Comparison of ENCODE assay signal across 19 cellular contexts in genomic region chr4:25760518-25761157, GRCh38.
DNase-seq lines count a peak whose midpoint lies in the region; ATAC-seq and TF ChIP-seq lines count a peak whose summit lies in the region.
"Had no signal": no experiment of that assay in that cellular context is flagged by ENCODE, and none has a peak within 500 bp of the region (broad histone marks: within the 10 kb centered on the region; RNA-seq: fewer than 3 reads in every experiment).

No MANE protein-coding gene starts in this region.

- no peak overlapping the region for H3K4me2 ChIP-seq in GM23248 (ENCODE audit: unreplicated experiment)
- H3K4me2 ChIP-seq: KMS-11 had no signal

- intact Hi-C loops in naive thymus-derived CD4-positive, alpha-beta T cell (cut with micrococcal nuclease) = loop anchor here in 1 of 2 donors (10.0 kb wide), 1 partner anchor 154 kb away; the partner anchor contains the start of gene SMIM20
- intact Hi-C loops in posterior vena cava (cut with DNase I) = loop anchor here in 1 of 2 donors (5.0 to 10.0 kb wide), 2 partner anchors 316 to 1898 kb away; no protein-coding TSS in a partner anchor

- peaks cover 0 to 2% (median 0%) of the 10 kb centered on the region in 7 donors for H3K4me1 Mint-ChIP-seq in naive thymus-derived CD4-positive, alpha-beta T cell
- H3K4me1 Mint-ChIP-seq in stimulated activated naive B cell treated with anti-CD40 and anti-IgM and Interleukin-4, amounts not matched to agents 10 μg/mL and 1 μg/mL and 100 μg/mL, for 72 hours = no peaks in the 10 kb centered on the region

- ATAC-seq in naive thymus-derived CD4-positive, alpha-beta T cell = peak; percentile 70
- ATAC-seq in gastroesophageal sphincter (no peak), HG02759 (IDR thresholded peaks at IDR 0.05; ENCODE audit: unreplicated experiment) (no peak)
- ATAC-seq in stimulated activated naive B cell treated with anti-CD40 and anti-IgM and Interleukin-4, amounts not matched to agents 10 μg/mL and 1 μg/mL and 100 μg/mL, for 72 hours (replicated peaks) = no peak
- ATAC-seq: HCT116, heart right ventricle had no signal

- H3K4me1 ChIP-seq in GM23248 (ENCODE audit: insufficient read depth) (no peaks in the 10 kb centered on the region), gastroesophageal sphincter (no peaks in the 10 kb centered on the region)
- no peaks in the 10 kb centered on the region for H3K4me1 ChIP-seq in naive thymus-derived CD4-positive, alpha-beta T cell (ENCODE audit: control insufficient read depth in 2 of 2, insufficient read depth in 2 of 2, low read length in 2 of 2)
- H3K4me1 ChIP-seq: breast epithelium, heart right ventricle, testis had no signal

- peaks cover 0 to 5% (median 0%) of the 10 kb centered on the region in 11 donors for H3K9me3 Mint-ChIP-seq in naive thymus-derived CD4-positive, alpha-beta T cell
- H3K9me3 Mint-ChIP-seq in stimulated activated naive B cell treated with anti-CD40 and anti-IgM and Interleukin-4, amounts not matched to agents 10 μg/mL and 1 μg/mL and 100 μg/mL, for 72 hours = peaks cover 0 to 3% of the 10 kb centered on the region in 2 donors

- H3K36me3 Mint-ChIP-seq in naive thymus-derived CD4-positive, alpha-beta T cell = peaks cover 22 to 75% (median 67%) of the 10 kb centered on the region in 5 donors
- H3K36me3 Mint-ChIP-seq in stimulated activated naive B cell treated with anti-CD40 and anti-IgM and Interleukin-4, amounts not matched to agents 10 μg/mL and 1 μg/mL and 100 μg/mL, for 72 hours = peaks cover 34 to 63% of the 10 kb centered on the region in 2 donors

- no peaks in the 10 kb centered on the region for H3K9me2 ChIP-seq in GM23248 (ENCODE audit: insufficient read depth)

- TF ChIP-seq POLR2A in gastroesophageal sphincter (IDR thresholded peaks at IDR 0.05) = no peak

- H3K36me3 ChIP-seq in GM23248 (ENCODE audit: low read depth) (peaks cover 10% of the 10 kb centered on the region; the same call in 1 of the 2 replicates), gastroesophageal sphincter (no peaks in the 10 kb centered on the region)
- peaks cover 0 to 44% (median 20%) of the 10 kb centered on the region in 3 experiments for H3K36me3 ChIP-seq in naive thymus-derived CD4-positive, alpha-beta T cell (ENCODE audit: control insufficient read depth in 2 of 3, insufficient read depth in 3 of 3, low read length in 3 of 3)
- H3K36me3 ChIP-seq: breast epithelium had no signal

- no peak overlapping the region for H3K4me3 Mint-ChIP-seq in naive thymus-derived CD4-positive, alpha-beta T cell
- no peak overlapping the region for H3K4me3 Mint-ChIP-seq in stimulated activated naive B cell treated with anti-CD40 and anti-IgM and Interleukin-4, amounts not matched to agents 10 μg/mL and 1 μg/mL and 100 μg/mL, for 72 hours
- H3K4me3 Mint-ChIP-seq: activated naive CD8-positive, alpha-beta T cell; activated T-helper 1 cell treated with anti-CD3 and anti-CD28 coated beads, Interleukin-12 subunit alpha, Interleukin-12 subunit beta, Interleukin-2, Interleukin-4 antibody, amounts not matched to agents 30 ng/mL and 10 ng/mL and 1 ng/mL, durations not matched to agents 14 hours and 24 hours and 36 hours had no signal

- DNase-seq in GM23248 = peak; percentile 23
- DNase-seq in MV-4-11 (lab: John Stamatoyannopoulos, UW) = peak; percentile 81
- DNase-seq in cardiac fibroblast (ENCODE audit: low read depth in 2 of 2) = peak; percentile 27 to 41
- DNase-seq in naive thymus-derived CD4-positive, alpha-beta T cell = no peak
- DNase-seq in stimulated activated naive B cell treated with anti-CD40 and anti-IgM and Interleukin-4, amounts not matched to agents 10 μg/mL and 1 μg/mL and 100 μg/mL, for 72 hours = no peak
- no peak for DNase-seq in posterior vena cava (ENCODE audit: low spot score)
- DNase-seq: activated CD4-positive, CD25-positive, alpha-beta regulatory T cell treated with anti-CD3 and anti-CD28 coated beads, Interleukin-2, amount 50 U/mL, for 72 hours; DMS79; heart right ventricle; NCI-H1417; NCI-H2171 treated with DMSO at 0.1 percent for 48 hours; testis had no signal

- H3K27me3 Mint-ChIP-seq in naive thymus-derived CD4-positive, alpha-beta T cell = no peaks in the 10 kb centered on the region
- no peaks in the 10 kb centered on the region for H3K27me3 Mint-ChIP-seq in stimulated activated naive B cell treated with anti-CD40 and anti-IgM and Interleukin-4, amounts not matched to agents 10 μg/mL and 1 μg/mL and 100 μg/mL, for 72 hours
- H3K27me3 Mint-ChIP-seq: activated naive CD8-positive, alpha-beta T cell had no signal

- H2AFZ ChIP-seq in GM23248 = no peak overlapping the region

- H3K9ac ChIP-seq in GM23248 = no peak overlapping the region
- H3K9ac ChIP-seq: KMS-11 had no signal

- no peaks in the 10 kb centered on the region for H4K20me1 ChIP-seq in GM23248 (ENCODE audit: insufficient read depth)

- no peaks in the 10 kb centered on the region for H3F3A ChIP-seq in GM23248 (ENCODE audit: insufficient read depth)

- in situ Hi-C loops in GM23248 (cut with MboI) = loop anchor here (10.0 kb wide), 1 partner anchor 316 kb away; no protein-coding TSS in a partner anchor

- H3K9me3 ChIP-seq in GM23248 (ENCODE audit: low read depth) (no peaks in the 10 kb centered on the region), gastroesophageal sphincter (no peaks in the 10 kb centered on the region)
- no peaks in the 10 kb centered on the region for H3K9me3 ChIP-seq in naive thymus-derived CD4-positive, alpha-beta T cell (ENCODE audit: control insufficient read depth in 2 of 3, low read length in 3 of 3)
- H3K9me3 ChIP-seq: breast epithelium, heart right ventricle, testis had no signal

- no peak for TF ChIP-seq CTCF in cardiac fibroblast (IDR thresholded peaks at IDR 0.05; ENCODE audit: low read depth, low read length)
- TF ChIP-seq CTCF in gastroesophageal sphincter (IDR thresholded peaks at IDR 0.05) = no peak

- no peaks in the 10 kb centered on the region for H3K27me3 ChIP-seq in GM23248 (replicated peaks; ENCODE audit: insufficient read depth)
- no peaks in the 10 kb centered on the region for H3K27me3 ChIP-seq in naive thymus-derived CD4-positive, alpha-beta T cell (ENCODE audit: control insufficient read depth in 2 of 2, insufficient read depth in 2 of 2, low read length in 2 of 2)
- H3K27me3 ChIP-seq in gastroesophageal sphincter = no peaks in the 10 kb centered on the region
- H3K27me3 ChIP-seq: breast epithelium, heart right ventricle, testis had no signal

- POLR2A ChIA-PET in naive thymus-derived CD4-positive, alpha-beta T cell (lab: Charles Lee) = no interaction called here

- 83 to 89% methylated on average over 11 of the region's 11 CpGs for WGBS in GM23248 (ENCODE audit: low coverage in 1 of 2, low lambda C conversion rate in 2 of 2, missing lambda C conversion rate in 2 of 2), 2 experiments
- 86 to 87% methylated on average over 8 to 11 of the region's 11 CpGs for WGBS in gastroesophageal sphincter (ENCODE audit: low coverage in 1 of 2), 2 donors

- no peak for TF ChIP-seq EP300 in gastroesophageal sphincter (IDR thresholded peaks at IDR 0.05)

- no peaks in the 10 kb centered on the region for H3K79me2 ChIP-seq in GM23248 (ENCODE audit: insufficient read depth)

- H3K27ac ChIP-seq in GM23248 = no peak overlapping the region
- H3K27ac ChIP-seq in naive thymus-derived CD4-positive, alpha-beta T cell (ENCODE audit: low read depth, low read length) = no peak overlapping the region
- no peak overlapping the region for H3K27ac ChIP-seq in gastroesophageal sphincter
- H3K27ac ChIP-seq: breast epithelium, heart right ventricle, KMS-11, testis had no signal

- H3K4me3 ChIP-seq in GM23248 = no peak overlapping the region
- H3K4me3 ChIP-seq in cardiac fibroblast (replicated peaks in 1 of 2; ENCODE audit: low read depth in 2 of 2, low read length in 2 of 2) = no peak overlapping the region
- H3K4me3 ChIP-seq in naive thymus-derived CD4-positive, alpha-beta T cell (ENCODE audit: low read length) = no peak overlapping the region
- H3K4me3 ChIP-seq in gastroesophageal sphincter = no peak overlapping the region
- H3K4me3 ChIP-seq: breast epithelium, heart right ventricle, testis had no signal

- peak overlapping the region in 1 of 9 donors; percentile 41 for H3K27ac Mint-ChIP-seq in naive thymus-derived CD4-positive, alpha-beta T cell
- H3K27ac Mint-ChIP-seq in stimulated activated naive B cell treated with anti-CD40 and anti-IgM and Interleukin-4, amounts not matched to agents 10 μg/mL and 1 μg/mL and 100 μg/mL, for 72 hours = no peak overlapping the region
- H3K27ac Mint-ChIP-seq: activated naive CD8-positive, alpha-beta T cell; activated T-helper 1 cell treated with anti-CD3 and anti-CD28 coated beads, Interleukin-12 subunit alpha, Interleukin-12 subunit beta, Interleukin-2, Interleukin-4 antibody, amounts not matched to agents 30 ng/mL and 10 ng/mL and 1 ng/mL, durations not matched to agents 14 hours and 24 hours and 36 hours had no signal

- CTCF ChIA-PET in naive thymus-derived CD4-positive, alpha-beta T cell (lab: Charles Lee) = no interaction called here

Comparison
In these comparisons a context has a peak if more than half of its experiments do, and no peak if none do; other contexts are left out.
1. DNase-seq: peak in GM23248 (single experiment), MV-4-11 (single experiment) and cardiac fibroblast (2 of 2); none in naive thymus-derived CD4-positive, alpha-beta T cell (0 of 9), stimulated activated naive B cell treated with anti-CD40 and anti-IgM and Interleukin-4, amounts not matched to agents 10 μg/mL and 1 μg/mL and 100 μg/mL, for 72 hours (single experiment) and posterior vena cava (single experiment).